ENCODE assay signal across 9 cellular contexts in the genomic region with DNA sequence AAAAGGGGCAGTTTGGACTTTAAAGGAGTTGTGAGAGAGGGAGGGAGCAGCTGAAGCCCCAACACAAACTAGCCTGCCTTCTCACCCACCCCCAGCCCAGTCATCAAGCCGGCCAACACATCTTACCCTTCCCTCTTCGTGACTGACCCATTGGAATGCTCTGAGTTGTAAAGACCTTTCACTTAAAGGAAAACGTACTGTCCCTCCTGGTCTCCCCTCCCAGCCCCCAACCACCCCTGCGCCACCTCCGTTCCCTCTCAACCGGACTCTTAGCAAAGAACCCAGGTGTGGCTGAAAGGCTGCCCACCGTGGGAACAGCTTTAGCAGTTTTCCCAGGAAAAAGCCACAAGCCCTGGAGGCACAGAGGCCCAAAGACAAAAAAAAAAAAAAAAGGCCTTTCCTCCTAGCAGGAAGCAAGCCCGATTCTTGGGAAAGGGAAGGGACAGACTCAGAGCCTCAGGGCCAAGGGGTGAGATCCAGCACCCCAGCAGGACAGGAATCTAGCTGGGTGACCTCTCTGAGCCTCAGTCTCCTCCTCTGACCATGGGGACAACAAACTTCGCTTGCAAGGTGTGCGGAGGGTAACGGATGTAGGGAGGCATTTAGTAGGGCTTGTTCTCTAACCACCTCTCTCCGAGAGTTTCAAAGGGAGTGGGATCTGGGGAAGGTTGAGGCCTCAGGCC. TPM values are rescaled to one million over a fixed set of nuclear protein-coding genes. Genes with fewer than 3 reads are reported as not detected.
DNase-seq lines count a peak whose midpoint lies in the region; ATAC-seq and TF ChIP-seq lines count a peak whose summit lies in the region.
"Had no signal": no experiment of that assay in that cellular context is flagged by ENCODE, and none has a peak within 500 bp of the region (broad histone marks: within the 10 kb centered on the region; RNA-seq: fewer than 3 reads in every experiment).

No MANE protein-coding gene starts in this region.

- no peaks in the 10 kb centered on the region for H3K9me3 Mint-ChIP-seq in effector memory CD8-positive, alpha-beta T cell

- no peak for DNase-seq in cardiac muscle cell (ENCODE audit: low read depth in 1 of 2, low spot score in 1 of 2)
- DNase-seq in Right ventricle myocardium inferior (ENCODE audit: missing footprints): no peak
- no peak for DNase-seq in effector memory CD8-positive, alpha-beta T cell
- DNase-seq in uterus: no peak
- DNase-seq in NCI-H526 treated with DMSO at 0.1 percent for 48 hours (lab: John Stamatoyannopoulos, UW): no peak
- no peak for DNase-seq in SIG-M5 treated with dmso at 0.1 percent for 504 hours (lab: John Stamatoyannopoulos, UW; ENCODE audit: unreplicated experiment)
- DNase-seq in stimulated activated CD8-positive, alpha-beta memory T cell treated with anti-CD3 and anti-CD28 coated beads, Interleukin-4, amount 100 ng/mL, for 48 hours: no peak
- DNase-seq: NCI-H69 had no signal

- H3K4me3 Mint-ChIP-seq in effector memory CD8-positive, alpha-beta T cell: peak overlapping the region; percentile 69 to 77

- H3K27ac ChIP-seq in cardiac muscle cell (no peak overlapping the region), muscle layer of colon (ENCODE audit: low read depth, low read length) (no peak overlapping the region), uterus (peak overlapping the region; percentile 65 to 69)

- H3K9me3 ChIP-seq in cardiac muscle cell (ENCODE audit: low read depth): no peaks in the 10 kb centered on the region
- H3K9me3 ChIP-seq in muscle layer of colon (ENCODE audit: low read length): no peaks in the 10 kb centered on the region
- no peaks in the 10 kb centered on the region for H3K9me3 ChIP-seq in uterus

- H3K36me3 Mint-ChIP-seq in effector memory CD8-positive, alpha-beta T cell (ENCODE audit: insufficient read depth): peaks cover 3% of the 10 kb centered on the region

- H3K27me3 ChIP-seq in cardiac muscle cell (peaks cover 3% of the 10 kb centered on the region), muscle layer of colon (ENCODE audit: control insufficient read depth in 1 of 2, insufficient read depth in 2 of 2, low read length in 2 of 2) (peaks cover 0 to 19% of the 10 kb centered on the region in 2 donors), uterus (no peaks in the 10 kb centered on the region)

- H3K4me3 ChIP-seq in cardiac muscle cell (peak overlapping the region; percentile 33), muscle layer of colon (ENCODE audit: low read depth in 1 of 2, low read length in 2 of 2) (peak overlapping the region; percentile 30 to 41), uterus (peak overlapping the region; percentile 39 to 50)

- no peak overlapping the region for H3K9ac ChIP-seq in muscle layer of colon (ENCODE audit: low read length)

- no peak for TF ChIP-seq POLR2A in uterus (IDR thresholded peaks at IDR 0.05)

- H3K4me1 ChIP-seq in cardiac muscle cell (ENCODE audit: low read depth) (peaks cover 23% of the 10 kb centered on the region), muscle layer of colon (ENCODE audit: insufficient read depth, low read length) (no peaks in the 10 kb centered on the region), uterus (no peaks in the 10 kb centered on the region)

- H3K4me1 Mint-ChIP-seq in effector memory CD8-positive, alpha-beta T cell (ENCODE audit: low read depth in 2 of 2): peaks cover 0 to 4% of the 10 kb centered on the region in 2 donors

- intact Hi-C loops in Right ventricle myocardium inferior (cut with DNase I): no loop called here
- intact Hi-C loops in uterus (cut with DNase I; ENCODE audit: low total_unique reads): no loop called here

- peaks cover 27 to 56% of the 10 kb centered on the region in 2 donors for H3K27me3 Mint-ChIP-seq in effector memory CD8-positive, alpha-beta T cell

- H3K27ac Mint-ChIP-seq in effector memory CD8-positive, alpha-beta T cell: no peak overlapping the region

- ATAC-seq in Right ventricle myocardium inferior: no peak
- no peak for ATAC-seq in effector memory CD8-positive, alpha-beta T cell (replicated peaks)

- no peaks in the 10 kb centered on the region for H3K36me3 ChIP-seq in cardiac muscle cell
- H3K36me3 ChIP-seq in muscle layer of colon (ENCODE audit: insufficient read depth, low read length): no peaks in the 10 kb centered on the region
- H3K36me3 ChIP-seq in uterus: no peaks in the 10 kb centered on the region

- no peak for TF ChIP-seq CTCF in cardiac muscle cell (IDR thresholded peaks at IDR 0.05; ENCODE audit: low read depth, low read length)
- TF ChIP-seq CTCF in uterus (IDR thresholded peaks at IDR 0.05): no peak

RNA-seq across cellular contexts. Expression of gene CYP11A1, which starts 2.4 kb away (rescaled TPM):
- total RNA-seq in cardiac muscle cell (5.4 and 9.8 TPM in 2 replicates), Right ventricle myocardium inferior (0.24 TPM), uterus (1 to 10 TPM in 2 of 4 donors, not detected in 2; 1.1 to 2.3 TPM)
- polyA plus RNA-seq in cardiac muscle cell: 11.2 and 13.0 TPM in 2 replicates

Comparison
In these comparisons a context has a peak if more than half of its experiments do, and no peak if none do; other contexts are left out.
1. H3K27ac ChIP-seq: peak in uterus (2 of 2); none in cardiac muscle cell (single experiment) and muscle layer of colon (single experiment).
2. Peak in every context shown above with its lines, with median percentiles within 50 percentile points of each other: H3K4me3 ChIP-seq.